In genomic region chr17:81336930-81337325, GRCh38 we compare ENCODE assay signal across 1 cellular context.
TF ChIP-seq lines count a peak whose summit lies in the region.

No MANE protein-coding gene starts in this region.

TF ChIP-seq in HCT116, 20 proteins besides CTCF, POLR2A, EP300 and RAD21:
- TF ChIP-seq TCF7L2 (IDR thresholded peaks at IDR 0.05; ENCODE audit: borderline replicate concordance, extremely low read depth, insufficient read depth, insufficient read length) (no peak), SRF (IDR thresholded peaks at IDR 0.05; ENCODE audit: low read depth) (no peak), REST (IDR thresholded peaks at IDR 0.05; ENCODE audit: low read depth) (no peak), MAX (IDR thresholded peaks at IDR 0.05) (no peak), ZFX (IDR thresholded peaks at IDR 0.05) (no peak), ZNF274 (IDR thresholded peaks at IDR 0.05; ENCODE audit: low read depth, low read length) (no peak), FOSL1 (IDR thresholded peaks at IDR 0.05; ENCODE audit: low read depth) (no peak), CEBPB (IDR thresholded peaks at IDR 0.05; ENCODE audit: low read depth) (no peak), ELF1 (IDR thresholded peaks at IDR 0.05; ENCODE audit: borderline replicate concordance, low read depth) (no peak), SIN3A (IDR thresholded peaks at IDR 0.05; ENCODE audit: low read depth) (no peak), POLR2AphosphoS5 (IDR thresholded peaks at IDR 0.05; ENCODE audit: low read depth, low read length) (no peak), JUND (IDR thresholded peaks at IDR 0.05) (no peak), ATF3 (IDR thresholded peaks at IDR 0.05) (no peak), EZH2phosphoT487 (IDR thresholded peaks at IDR 0.05; ENCODE audit: borderline replicate concordance) (no peak)
TF ChIP-seq in HCT116: peak in this region for 0.
